In the genomic region with DNA sequence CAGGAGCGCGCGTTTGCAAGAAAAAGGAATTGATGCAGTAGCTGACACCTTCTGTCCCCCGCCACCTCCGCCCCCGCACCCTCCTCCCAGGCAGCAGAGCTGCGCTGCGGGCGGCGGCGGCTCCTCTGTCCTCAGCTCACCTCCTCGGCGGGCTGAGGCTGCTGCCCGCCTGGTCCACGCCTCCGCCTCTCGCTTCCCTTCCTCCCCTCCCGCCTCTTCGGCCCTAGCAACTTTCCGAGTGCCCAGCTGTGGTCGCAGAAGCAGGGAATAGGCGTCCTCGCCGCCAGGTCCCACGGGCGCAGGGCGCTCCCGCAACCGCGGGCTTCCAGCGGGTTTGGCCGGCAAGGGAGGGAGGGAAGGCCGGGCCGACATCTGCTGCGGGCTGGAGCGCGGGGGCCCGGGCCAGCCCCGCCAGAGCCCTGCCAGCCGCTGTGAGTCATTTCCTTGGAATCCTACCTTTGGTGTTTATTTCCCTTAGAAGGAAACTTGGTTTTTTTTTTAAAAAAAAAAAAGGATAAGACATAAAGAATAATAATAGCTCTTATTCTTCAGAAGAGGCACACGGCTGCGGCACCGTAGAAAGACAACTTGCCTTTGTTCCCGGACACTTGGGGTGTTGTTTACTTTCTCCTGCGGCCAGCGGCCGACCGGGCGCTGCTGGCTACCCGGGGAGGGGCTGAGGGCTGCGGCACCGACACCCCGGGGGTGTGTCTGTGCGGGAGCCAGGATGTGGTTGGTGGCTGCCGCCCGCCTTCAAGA, we compare ENCODE assay signal across 9 cellular contexts. TPM values are rescaled to one million over a fixed set of nuclear protein-coding genes. Genes with fewer than 3 reads are reported as not detected.
DNase-seq lines count a peak whose midpoint lies in the region; ATAC-seq, FAIRE-seq and TF ChIP-seq lines count a peak whose summit lies in the region.
"Had no signal": no experiment of that assay in that cellular context is flagged by ENCODE, and none has a peak within 500 bp of the region (broad histone marks: within the 10 kb centered on the region; RNA-seq: fewer than 3 reads in every experiment).

No MANE protein-coding gene starts in this region.

- no peak for TF ChIP-seq CTCF in A549 (IDR thresholded peaks at IDR 0.05)
- no peak for TF ChIP-seq CTCF in lower leg skin (IDR thresholded peaks at IDR 0.05)

- peak; percentile 73 to 83 for ATAC-seq in A549
- ATAC-seq in GM21360 (IDR thresholded peaks at IDR 0.05; ENCODE audit: unreplicated experiment): no peak
- ATAC-seq in GM18498 (IDR thresholded peaks at IDR 0.05; ENCODE audit: unreplicated experiment): no peak

- H3K4me3 ChIP-seq in A549 (peak overlapping the region; percentile 59), HAP-1 (peak overlapping the region; percentile 27), lower leg skin (ENCODE audit: low read depth, poor library complexity, severe bottlenecking) (peak overlapping the region; percentile 48), stomach smooth muscle (ENCODE audit: low read length in 2 of 2) (peak overlapping the region; percentile 78 to 85)
- H3K4me3 ChIP-seq in effector memory CD4-positive, alpha-beta T cell (ENCODE audit: insufficient read depth, low read depth, low read length, poor library complexity, severe bottlenecking): peak overlapping the region; percentile 45

- WGBS in A549 (ENCODE audit: missing lambda C conversion rate): under 1% methylated on average over 39 of the region's 56 CpGs
- WGBS in lower leg skin, 2 donors: 1 to 2% methylated on average over 55 to 56 of the region's 56 CpGs

- no peak for TF ChIP-seq RAD21 in A549 (conservative IDR thresholded peaks at IDR 0.05 in 1 of 2, IDR thresholded peaks at IDR 0.05 in 1 of 2)

- H3K9me3 ChIP-seq in A549 (no peaks in the 10 kb centered on the region), HAP-1 (no peaks in the 10 kb centered on the region), stomach smooth muscle (ENCODE audit: control insufficient read depth in 2 of 2, low read length in 2 of 2) (no peaks in the 10 kb centered on the region)
- no peaks in the 10 kb centered on the region for H3K9me3 ChIP-seq in effector memory CD4-positive, alpha-beta T cell (ENCODE audit: control insufficient read depth, low read length)
- H3K9me3 ChIP-seq: adrenal gland had no signal

- H3K4me1 ChIP-seq in A549 (peaks cover 8% of the 10 kb centered on the region; the same call in 1 of the 3 replicates), HAP-1 (peaks cover 6% of the 10 kb centered on the region), stomach smooth muscle (ENCODE audit: control insufficient read depth, insufficient read depth, low read length) (peaks cover 31% of the 10 kb centered on the region)
- peaks cover 8% of the 10 kb centered on the region for H3K4me1 ChIP-seq in effector memory CD4-positive, alpha-beta T cell (ENCODE audit: control insufficient read depth, insufficient read depth, low read length, poor library complexity, severe bottlenecking)

- peak overlapping the region; percentile 99 for H3K4me2 ChIP-seq in A549

- peaks cover 37% of the 10 kb centered on the region for H3K27me3 ChIP-seq in HAP-1 (ENCODE audit: low read depth)
- H3K27me3 ChIP-seq in effector memory CD4-positive, alpha-beta T cell (replicated peaks; ENCODE audit: control insufficient read depth, insufficient read depth, low read length, poor library complexity, severe bottlenecking): peaks cover 26% of the 10 kb centered on the region
- no peaks in the 10 kb centered on the region for H3K27me3 ChIP-seq in stomach smooth muscle (ENCODE audit: control insufficient read depth in 1 of 2, insufficient read depth in 2 of 2, low read length in 2 of 2)

- intact Hi-C loops in lower leg skin (cut with DNase I; ENCODE audit: low total_unique reads): loop anchor here (1.0 to 10.0 kb wide), 2 partner anchors 18 to 81 kb away; no protein-coding TSS in a partner anchor

- in situ Hi-C loops in HAP-1 (cut with MboI; ENCODE audit: low sequenced_read_pairs): no loop called here
- in situ Hi-C loops in SK-MEL-5 (cut with HindIII; ENCODE audit: low pct_unique_long_range_greater_than_20kb, low sequenced_read_pairs): no loop called here

- peak overlapping the region; percentile 74 to 80 for H3K9ac ChIP-seq in stomach smooth muscle (ENCODE audit: low read length in 2 of 2)

- CTCF ChIA-PET in A549 (lab: Yijun Ruan, JAX): interaction anchor here (0.7 to 1.5 kb wide), 5 partner anchors 10 to 25 kb away, joined by 3 to 4 read pairs (median 3); no protein-coding TSS in a partner anchor

- TF ChIP-seq POLR2A in A549 (IDR thresholded peaks at IDR 0.05; ENCODE audit: low read length) (no peak), lower leg skin (IDR thresholded peaks at IDR 0.05) (no peak)

- H3K36me3 ChIP-seq in HAP-1 (replicated peaks) (no peaks in the 10 kb centered on the region), stomach smooth muscle (ENCODE audit: control insufficient read depth in 2 of 2, insufficient read depth in 2 of 2, low read length in 2 of 2) (no peaks in the 10 kb centered on the region)
- no peaks in the 10 kb centered on the region for H3K36me3 ChIP-seq in effector memory CD4-positive, alpha-beta T cell (ENCODE audit: control insufficient read depth, insufficient read depth, low read length)
- H3K36me3 ChIP-seq: adrenal gland had no signal

- DNase-seq in A549 (ENCODE audit: low read depth in 1 of 2, low spot score in 1 of 2) (peak; percentile 33 to 40), HAP-1 (ENCODE audit: low spot score in 2 of 2) (peak in 1 of 2 experiments; percentile 59), SK-MEL-5 (ENCODE audit: low read depth, low spot score) (peak; percentile 61), lower leg skin (ENCODE audit: low spot score in 2 of 2) (no peak)
- DNase-seq in effector memory CD4-positive, alpha-beta T cell: no peak

- H3K27ac ChIP-seq in A549 (peak overlapping the region; percentile 37 to 85), stomach smooth muscle (ENCODE audit: low read length) (peak overlapping the region; percentile 95)
- no peak overlapping the region for H3K27ac ChIP-seq in effector memory CD4-positive, alpha-beta T cell (ENCODE audit: insufficient read depth, low read length, poor library complexity, severe bottlenecking)

- POLR2A ChIA-PET in A549 (lab: Yijun Ruan, JAX): no interaction called here

- no peak for TF ChIP-seq EP300 in A549 (IDR thresholded peaks at IDR 0.05)

- FAIRE-seq in A549 (lab: Jason Lieb, UNC): no peak

TF ChIP-seq in A549, 52 proteins besides CTCF, POLR2A, EP300 and RAD21:
- TF ChIP-seq, protein P1, sequence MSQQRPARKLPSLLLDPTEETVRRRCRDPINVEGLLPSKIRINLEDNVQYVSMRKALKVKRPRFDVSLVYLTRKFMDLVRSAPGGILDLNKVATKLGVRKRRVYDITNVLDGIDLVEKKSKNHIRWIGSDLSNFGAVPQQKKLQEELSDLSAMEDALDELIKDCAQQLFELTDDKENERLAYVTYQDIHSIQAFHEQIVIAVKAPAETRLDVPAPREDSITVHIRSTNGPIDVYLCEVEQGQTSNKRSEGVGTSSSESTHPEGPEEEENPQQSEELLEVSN (IDR thresholded peaks at IDR 0.05; ENCODE audit: borderline replicate concordance, low read depth): peak; percentile 13; the same call in 1 of the 2 replicates
- TF ChIP-seq SMC3 (IDR thresholded peaks at IDR 0.05): no peak
- peak; percentile 30; the same call in 1 of the 2 replicates for TF ChIP-seq JUNB (IDR thresholded peaks at IDR 0.05)
- TF ChIP-seq FOSL2 (IDR thresholded peaks at IDR 0.05): 0 out of 2 replicates have a peak, but pooled peaks have one; percentile 22
- peak; percentile 40; the same call in 1 of the 2 replicates for TF ChIP-seq FOSL2 (CRISPR knock-in tag; IDR thresholded peaks at IDR 0.05)
- TF ChIP-seq CHD4 (IDR thresholded peaks at IDR 0.05; ENCODE audit: borderline replicate concordance): no peak
TF ChIP-seq in A549: peak in this region for 3.

RNA-seq across cellular contexts. Expression of gene SERTAD4, which starts 1.1 kb away (rescaled TPM):
- 0.62 and 0.77 TPM in 2 replicates for polyA plus RNA-seq in A549 (2011; rRNA removed)
- polyA plus RNA-seq in A549 (2012; cell fraction: cytosol; rRNA removed): 0.33 and 0.43 TPM in 2 replicates
- 0.12 and 0.22 TPM in 2 replicates for polyA plus RNA-seq in A549 (2012; cell fraction: nucleus; rRNA removed)
- 0.71 to 1.3 TPM (median 0.87 TPM) in 3 replicates for polyA plus RNA-seq in A549 (2017; fragmentation: RNase III; extraction: RNeasy Plus Mini Kit Qiagen cat#74134 plus additional on column Dnase treatment)
- 0.44 and 0.62 TPM in 2 replicates for polyA minus RNA-seq in A549 (2011; rRNA and poly(A)+ RNA removed)
- 2.5 and 2.7 TPM in 2 replicates for total RNA-seq in SK-MEL-5 (2014; rRNA removed; shearing (Covaris generic))
- polyA plus RNA-seq in SK-MEL-5 (2015; cell fraction: cytosol; rRNA removed): 3.0 and 4.6 TPM in 2 replicates
- 4.1 and 6.3 TPM in 2 replicates for polyA plus RNA-seq in SK-MEL-5 (2015; cell fraction: nucleus; rRNA removed)
- total RNA-seq in lower leg skin: 10 to 100 TPM in 3 of 4 donors, 1 to 10 TPM in 1; 9.6 to 18.1 (median 14.9) TPM

Comparison
In these comparisons a context has a peak if more than half of its experiments do, and no peak if none do; other contexts are left out.
1. ATAC-seq: peak in A549 (2 of 2); none in GM21360 (single experiment) and GM18498 (single experiment).
2. DNase-seq: peak in A549 (2 of 2) and SK-MEL-5 (single experiment); none in effector memory CD4-positive, alpha-beta T cell (0 of 3) and lower leg skin (0 of 2).
3. H3K4me3 ChIP-seq: peak in every context shown above with its lines; median percentile 82 in stomach smooth muscle; 59 in A549; 48 in lower leg skin; 45 in effector memory CD4-positive, alpha-beta T cell; 27 in HAP-1.